In the genomic region with DNA sequence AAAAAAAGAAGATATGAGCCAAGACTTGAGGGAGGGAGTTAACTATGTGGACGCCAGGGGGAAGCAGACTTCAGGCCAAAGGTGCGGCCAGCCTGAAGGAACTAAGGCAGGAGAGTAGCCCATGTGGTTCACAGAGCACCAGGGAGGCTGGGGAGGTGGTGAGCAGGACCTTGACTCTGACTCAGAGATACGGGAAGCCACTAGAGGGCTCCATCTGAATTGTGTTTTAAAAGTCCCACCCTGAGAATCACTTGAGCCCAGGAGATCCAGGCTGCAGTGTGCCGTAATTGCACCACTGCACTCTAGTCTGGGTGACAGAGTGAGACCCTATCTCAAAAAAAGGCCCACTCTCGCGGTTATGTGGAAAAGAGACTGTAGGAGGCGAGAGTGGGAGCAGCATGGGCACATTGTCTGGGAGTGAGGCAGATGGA, we compare ENCODE assay signal across 8 cellular contexts. TPM values are rescaled to one million over a fixed set of nuclear protein-coding genes. Genes with fewer than 3 reads are reported as not detected.
DNase-seq lines count a peak whose midpoint lies in the region; ATAC-seq lines count a peak whose summit lies in the region.

No MANE protein-coding gene starts in this region.

- intact Hi-C loops in sciatic nerve (cut with DNase I), result no loop called here

- DNase-seq in NCI-H2227 (lab: John Stamatoyannopoulos, UW; ENCODE audit: unreplicated experiment), result peak; percentile 29
- no peak for DNase-seq in NCI-H2227 treated with DMSO at 0.1 percent for 48 hours (lab: John Stamatoyannopoulos, UW)
- DNase-seq in SK-N-DZ (ENCODE audit: low spot score), result peak; percentile 47
- peak; percentile 19 for DNase-seq in foreskin melanocyte
- DNase-seq in sciatic nerve (ENCODE audit: low spot score), result no peak
- DNase-seq in putamen (ENCODE audit: low spot score), result no peak
- no peak for DNase-seq in effector CD4-positive, alpha-beta T cell

- peak; percentile 47 for ATAC-seq in HG03103 (IDR thresholded peaks at IDR 0.05; ENCODE audit: low read depth, unreplicated experiment)
- peak; percentile 55 for ATAC-seq in sciatic nerve

RNA-seq across cellular contexts. Expression of gene CEP192, which starts 12.3 kb away (rescaled TPM):
- polyA plus RNA-seq in SK-N-DZ (2014; cell fraction: cytosol; rRNA removed), result 33.2 and 34.3 TPM in 2 replicates
- polyA plus RNA-seq in SK-N-DZ (2014; cell fraction: nucleus; rRNA removed), result 26.7 and 34.7 TPM in 2 replicates
- 37.8 TPM for total RNA-seq in sciatic nerve

RNA-seq across cellular contexts. Expression of gene SEH1L, which starts 55.7 kb away (rescaled TPM):
- 23.4 and 31.9 TPM in 2 replicates for polyA plus RNA-seq in SK-N-DZ (2014; cell fraction: cytosol; rRNA removed)
- 23.3 and 28.1 TPM in 2 replicates for polyA plus RNA-seq in SK-N-DZ (2014; cell fraction: nucleus; rRNA removed)
- 44.0 TPM for total RNA-seq in sciatic nerve

Comparison
In these comparisons a context has a peak if more than half of its experiments do, and no peak if none do; other contexts are left out.
1. DNase-seq: peak in NCI-H2227 (single experiment), SK-N-DZ (single experiment) and foreskin melanocyte (single experiment); none in NCI-H2227 treated with DMSO at 0.1 percent for 48 hours (single experiment), sciatic nerve (single experiment), putamen (single experiment) and effector CD4-positive, alpha-beta T cell (single experiment).